10 cellular contexts compared by ENCODE assay signal in genomic region chr19:5960005-5961001, GRCh38. TPM values are rescaled to one million over a fixed set of nuclear protein-coding genes. Genes with fewer than 3 reads are reported as not detected.
DNase-seq lines count a peak whose midpoint lies in the region; ATAC-seq, FAIRE-seq and TF ChIP-seq lines count a peak whose summit lies in the region.
"Had no signal": no experiment of that assay in that cellular context is flagged by ENCODE, and none has a peak within 500 bp of the region (broad histone marks: within the 10 kb centered on the region; RNA-seq: fewer than 3 reads in every experiment).

No MANE protein-coding gene starts in this region.

- FAIRE-seq in kidney (lab: Jason Lieb, UNC): no peak

- peak overlapping the region; percentile 98 for H3K27ac Mint-ChIP-seq in activated CD4-positive, alpha-beta T cell treated with anti-CD3 and anti-CD28 coated beads, Interleukin-2, amount 10 ng/mL, durations not matched to agents 24 days and 14 days
- peak overlapping the region; percentile 63 for H3K27ac Mint-ChIP-seq in activated T-helper 2 cell treated with anti-CD3 and anti-CD28 coated beads, Interferon-gamma antibody, Interleukin-2, Interleukin-4, amounts not matched to agents 10 μg/mL and 5 μg/mL and 100 μg/mL, durations not matched to agents 14 hours and 24 hours and 36 hours

- intact Hi-C loops in activated CD4-positive, alpha-beta T cell treated with anti-CD3 and anti-CD28 coated beads, Interleukin-2, amount 10 ng/mL, durations not matched to agents 24 days and 14 days (cut with micrococcal nuclease): loop anchor here (10.0 kb wide), 1 partner anchor 136 kb away; no protein-coding TSS in a partner anchor
- intact Hi-C loops in activated T-helper 2 cell treated with anti-CD3 and anti-CD28 coated beads, Interferon-gamma antibody, Interleukin-2, Interleukin-4, amounts not matched to agents 10 μg/mL and 5 μg/mL and 100 μg/mL, durations not matched to agents 14 hours and 24 hours and 36 hours (cut with micrococcal nuclease): loop anchor here (10.0 kb wide), 1 partner anchor 156 kb away; the partner anchor contains the start of gene NRTN
- intact Hi-C loops in kidney (cut with DNase I): no loop called here
- intact Hi-C loops in testis (cut with DNase I; ENCODE audit: low total_unique reads): no loop called here

- peaks cover 64% of the 10 kb centered on the region for H3K4me1 Mint-ChIP-seq in activated CD4-positive, alpha-beta T cell treated with anti-CD3 and anti-CD28 coated beads, Interleukin-2, amount 10 ng/mL, durations not matched to agents 24 days and 14 days
- H3K4me1 Mint-ChIP-seq in activated T-helper 2 cell treated with anti-CD3 and anti-CD28 coated beads, Interferon-gamma antibody, Interleukin-2, Interleukin-4, amounts not matched to agents 10 μg/mL and 5 μg/mL and 100 μg/mL, durations not matched to agents 14 hours and 24 hours and 36 hours (ENCODE audit: low read depth): peaks cover 45% of the 10 kb centered on the region

- no peaks in the 10 kb centered on the region for H3K27me3 Mint-ChIP-seq in activated CD4-positive, alpha-beta T cell treated with anti-CD3 and anti-CD28 coated beads, Interleukin-2, amount 10 ng/mL, durations not matched to agents 24 days and 14 days
- H3K27me3 Mint-ChIP-seq in activated T-helper 2 cell treated with anti-CD3 and anti-CD28 coated beads, Interferon-gamma antibody, Interleukin-2, Interleukin-4, amounts not matched to agents 10 μg/mL and 5 μg/mL and 100 μg/mL, durations not matched to agents 14 hours and 24 hours and 36 hours (ENCODE audit: low read depth): no peaks in the 10 kb centered on the region

- H3K4me1 ChIP-seq in kidney (ENCODE audit: control insufficient read depth in 1 of 2, insufficient read depth in 1 of 2, low read depth in 1 of 2, low read length in 2 of 2): peaks cover 28 to 41% of the 10 kb centered on the region in 2 donors
- peaks cover 11% of the 10 kb centered on the region for H3K4me1 ChIP-seq in testis

- H3K9me3 Mint-ChIP-seq in activated CD4-positive, alpha-beta T cell treated with anti-CD3 and anti-CD28 coated beads, Interleukin-2, amount 10 ng/mL, durations not matched to agents 24 days and 14 days: no peaks in the 10 kb centered on the region
- no peaks in the 10 kb centered on the region for H3K9me3 Mint-ChIP-seq in activated T-helper 2 cell treated with anti-CD3 and anti-CD28 coated beads, Interferon-gamma antibody, Interleukin-2, Interleukin-4, amounts not matched to agents 10 μg/mL and 5 μg/mL and 100 μg/mL, durations not matched to agents 14 hours and 24 hours and 36 hours

- no peak overlapping the region for H3K9ac ChIP-seq in kidney (ENCODE audit: low read length in 2 of 2)

- no peak for TF ChIP-seq CTCF in kidney (IDR thresholded peaks at IDR 0.05; ENCODE audit: borderline replicate concordance, extremely low read depth, insufficient read depth)
- no peak for TF ChIP-seq CTCF in testis (IDR thresholded peaks at IDR 0.05)

- H3K27ac ChIP-seq in kidney (ENCODE audit: low read depth in 2 of 2, low read length in 2 of 2) (peak overlapping the region in 1 of 2 donors; percentile 16), testis (no peak overlapping the region)

- H3K4me3 Mint-ChIP-seq in activated CD4-positive, alpha-beta T cell treated with anti-CD3 and anti-CD28 coated beads, Interleukin-2, amount 10 ng/mL, durations not matched to agents 24 days and 14 days: peak overlapping the region; percentile 25
- peak overlapping the region; percentile 7 for H3K4me3 Mint-ChIP-seq in activated T-helper 2 cell treated with anti-CD3 and anti-CD28 coated beads, Interferon-gamma antibody, Interleukin-2, Interleukin-4, amounts not matched to agents 10 μg/mL and 5 μg/mL and 100 μg/mL, durations not matched to agents 14 hours and 24 hours and 36 hours (ENCODE audit: low read depth)

- ATAC-seq in GM21515 (IDR thresholded peaks at IDR 0.05; ENCODE audit: unreplicated experiment): no peak
- no peak for ATAC-seq in HG03378 (IDR thresholded peaks at IDR 0.05; ENCODE audit: unreplicated experiment)

- H3K27me3 ChIP-seq in testis: no peaks in the 10 kb centered on the region

- peaks cover 14% of the 10 kb centered on the region for H3K36me3 Mint-ChIP-seq in activated CD4-positive, alpha-beta T cell treated with anti-CD3 and anti-CD28 coated beads, Interleukin-2, amount 10 ng/mL, durations not matched to agents 24 days and 14 days (ENCODE audit: low read depth)
- peaks cover 12% of the 10 kb centered on the region for H3K36me3 Mint-ChIP-seq in activated T-helper 2 cell treated with anti-CD3 and anti-CD28 coated beads, Interferon-gamma antibody, Interleukin-2, Interleukin-4, amounts not matched to agents 10 μg/mL and 5 μg/mL and 100 μg/mL, durations not matched to agents 14 hours and 24 hours and 36 hours (ENCODE audit: low read depth)

- no peak for TF ChIP-seq POLR2A in testis (IDR thresholded peaks at IDR 0.05)

- WGBS in testis, 2 donors: 67 to 84% methylated on average over 16 to 18 of the region's 18 CpGs

- H3K4me3 ChIP-seq in kidney (ENCODE audit: low read length in 2 of 2) (no peak overlapping the region), testis (no peak overlapping the region)

- H3K9me3 ChIP-seq in kidney (ENCODE audit: control insufficient read depth in 1 of 2, low read length in 2 of 2): no peaks in the 10 kb centered on the region
- no peaks in the 10 kb centered on the region for H3K9me3 ChIP-seq in testis

- DNase-seq in activated CD4-positive, alpha-beta T cell treated with anti-CD3 and anti-CD28 coated beads, Interleukin-2, amount 10 ng/mL, durations not matched to agents 24 days and 14 days: no peak
- no peak for DNase-seq in activated CD4-positive, alpha-beta T cell treated with anti-CD3 and anti-CD28 coated beads for 1 hour
- DNase-seq in activated T-helper 2 cell treated with anti-CD3 and anti-CD28 coated beads, Interferon-gamma antibody, Interleukin-2, Interleukin-4, amounts not matched to agents 10 μg/mL and 5 μg/mL and 100 μg/mL, durations not matched to agents 14 hours and 24 hours and 36 hours (ENCODE audit: low spot score): no peak
- DNase-seq in kidney (peak; percentile 72), testis (peak; percentile 50), NCI-H2227 treated with DMSO at 0.1 percent for 48 hours (lab: John Stamatoyannopoulos, UW) (no peak)
- DNase-seq: activated CD4-positive, alpha-beta T cell treated with anti-CD3 and anti-CD28 coated beads for 4 hours; mesendoderm had no signal

- H3K36me3 ChIP-seq in kidney (ENCODE audit: control insufficient read depth in 1 of 2, insufficient read depth in 2 of 2, low read length in 2 of 2) (no peaks in the 10 kb centered on the region), testis (ENCODE audit: low read depth, missing control alignments) (no peaks in the 10 kb centered on the region)

RNA-seq across cellular contexts. Expression of gene RANBP3, which starts 17.6 kb away (rescaled TPM):
- 105 and 114 TPM in 2 replicates for total RNA-seq in activated CD4-positive, alpha-beta T cell treated with anti-CD3 and anti-CD28 coated beads, Interleukin-2, amount 10 ng/mL, durations not matched to agents 24 days and 14 days
- total RNA-seq in activated T-helper 2 cell treated with anti-CD3 and anti-CD28 coated beads, Interferon-gamma antibody, Interleukin-2, Interleukin-4, amounts not matched to agents 10 μg/mL and 5 μg/mL and 100 μg/mL, durations not matched to agents 14 hours and 24 hours and 36 hours: 98.2 and 105 TPM in 2 replicates
- 69.7 TPM for total RNA-seq in kidney
- 33.7 TPM for polyA plus RNA-seq in kidney (ENCODE audit: insufficient read depth, low read depth, low replicate concordance)
- total RNA-seq in testis: 100 to 1,000 TPM; 145 to 148 TPM
- polyA plus RNA-seq in testis (ENCODE audit: insufficient read depth, low read depth, low replicate concordance): 142 TPM

RNA-seq across cellular contexts. Expression of gene CAPS, which starts 46.2 kb away (rescaled TPM):
- 4.0 and 4.1 TPM in 2 replicates for total RNA-seq in activated CD4-positive, alpha-beta T cell treated with anti-CD3 and anti-CD28 coated beads, Interleukin-2, amount 10 ng/mL, durations not matched to agents 24 days and 14 days
- total RNA-seq in activated T-helper 2 cell treated with anti-CD3 and anti-CD28 coated beads, Interferon-gamma antibody, Interleukin-2, Interleukin-4, amounts not matched to agents 10 μg/mL and 5 μg/mL and 100 μg/mL, durations not matched to agents 14 hours and 24 hours and 36 hours: 3.3 and 4.8 TPM in 2 replicates
- total RNA-seq in kidney (82.1 TPM), testis (10 to 100 TPM in 1 of 2 donors, 1 to 10 TPM in 1; 9.4 to 13.9 TPM)
- polyA plus RNA-seq in kidney (ENCODE audit: insufficient read depth, low read depth, low replicate concordance) (53.0 TPM), testis (ENCODE audit: insufficient read depth, low read depth, low replicate concordance) (20.9 TPM)

RNA-seq across cellular contexts. Expression of gene VMAC, which starts 55.6 kb away (rescaled TPM):
- 2.7 and 3.2 TPM in 2 replicates for total RNA-seq in activated CD4-positive, alpha-beta T cell treated with anti-CD3 and anti-CD28 coated beads, Interleukin-2, amount 10 ng/mL, durations not matched to agents 24 days and 14 days
- 3.1 and 3.8 TPM in 2 replicates for total RNA-seq in activated T-helper 2 cell treated with anti-CD3 and anti-CD28 coated beads, Interferon-gamma antibody, Interleukin-2, Interleukin-4, amounts not matched to agents 10 μg/mL and 5 μg/mL and 100 μg/mL, durations not matched to agents 14 hours and 24 hours and 36 hours
- total RNA-seq in kidney: 8.7 TPM
- 2.3 TPM for polyA plus RNA-seq in kidney (ENCODE audit: insufficient read depth, low read depth, low replicate concordance)
- total RNA-seq in testis: 1 to 10 TPM; 7.4 to 7.7 TPM
- 3.4 TPM for polyA plus RNA-seq in testis (ENCODE audit: insufficient read depth, low read depth, low replicate concordance)

RNA-seq across cellular contexts. Expression of gene NDUFA11, which starts 56.7 kb away (rescaled TPM):
- 237 and 251 TPM in 2 replicates for total RNA-seq in activated CD4-positive, alpha-beta T cell treated with anti-CD3 and anti-CD28 coated beads, Interleukin-2, amount 10 ng/mL, durations not matched to agents 24 days and 14 days
- total RNA-seq in activated T-helper 2 cell treated with anti-CD3 and anti-CD28 coated beads, Interferon-gamma antibody, Interleukin-2, Interleukin-4, amounts not matched to agents 10 μg/mL and 5 μg/mL and 100 μg/mL, durations not matched to agents 14 hours and 24 hours and 36 hours: 230 and 246 TPM in 2 replicates
- total RNA-seq in kidney (200 TPM), testis (100 to 1,000 TPM; 167 to 194 TPM)
- polyA plus RNA-seq in kidney (ENCODE audit: insufficient read depth, low read depth, low replicate concordance) (763 TPM), testis (ENCODE audit: insufficient read depth, low read depth, low replicate concordance) (170 TPM)

Comparison
In these comparisons a context has a peak if more than half of its experiments do, and no peak if none do; other contexts are left out.
1. DNase-seq: peak in kidney (single experiment) and testis (single experiment); none in activated CD4-positive, alpha-beta T cell treated with anti-CD3 and anti-CD28 coated beads, Interleukin-2, amount 10 ng/mL, durations not matched to agents 24 days and 14 days (single experiment), activated CD4-positive, alpha-beta T cell treated with anti-CD3 and anti-CD28 coated beads for 1 hour (single experiment), activated T-helper 2 cell treated with anti-CD3 and anti-CD28 coated beads, Interferon-gamma antibody, Interleukin-2, Interleukin-4, amounts not matched to agents 10 μg/mL and 5 μg/mL and 100 μg/mL, durations not matched to agents 14 hours and 24 hours and 36 hours (single experiment) and NCI-H2227 treated with DMSO at 0.1 percent for 48 hours (single experiment).
2. intact Hi-C loops: an anchor here in activated CD4-positive, alpha-beta T cell treated with anti-CD3 and anti-CD28 coated beads, Interleukin-2, amount 10 ng/mL, durations not matched to agents 24 days and 14 days (10.0 kb wide) and activated T-helper 2 cell treated with anti-CD3 and anti-CD28 coated beads, Interferon-gamma antibody, Interleukin-2, Interleukin-4, amounts not matched to agents 10 μg/mL and 5 μg/mL and 100 μg/mL, durations not matched to agents 14 hours and 24 hours and 36 hours (10.0 kb wide); none called in kidney and testis.